ENCODE assay signal across 18 cellular contexts in the genomic region with DNA sequence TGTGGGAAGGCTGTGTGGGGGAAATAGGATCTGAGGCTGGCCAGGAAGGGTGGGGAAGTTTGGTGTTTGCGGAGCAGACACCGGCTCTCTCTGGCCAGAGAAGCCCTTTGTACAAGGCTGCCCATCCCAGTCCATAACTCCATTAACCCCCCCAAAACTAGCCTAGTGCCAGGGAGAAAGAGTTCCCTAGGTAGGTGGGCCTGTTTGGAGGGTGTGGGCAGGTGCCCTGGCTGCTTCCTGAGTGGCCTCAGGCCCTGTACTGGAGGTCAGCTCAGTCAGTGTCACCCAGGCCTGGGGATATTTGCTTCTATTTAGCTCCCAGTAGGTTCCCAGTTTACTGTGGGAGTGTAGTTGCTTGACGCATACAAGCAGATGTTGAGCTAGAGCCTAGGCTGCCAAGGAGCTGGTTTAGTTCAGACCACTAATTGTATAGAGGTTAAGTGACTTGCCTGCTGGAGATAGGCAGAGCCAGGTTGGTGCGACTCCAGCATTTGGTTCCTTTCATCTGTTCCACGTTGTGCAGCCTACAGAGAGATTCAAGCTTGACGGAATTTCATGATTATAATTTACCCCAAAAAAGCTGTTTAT. TPM values are rescaled to one million over a fixed set of nuclear protein-coding genes. Genes with fewer than 3 reads are reported as not detected.
DNase-seq lines count a peak whose midpoint lies in the region; ATAC-seq and TF ChIP-seq lines count a peak whose summit lies in the region.
"Had no signal": no experiment of that assay in that cellular context is flagged by ENCODE, and none has a peak within 500 bp of the region (broad histone marks: within the 10 kb centered on the region; RNA-seq: fewer than 3 reads in every experiment).

No MANE protein-coding gene starts in this region.

- DNase-seq in NCI-H82 (lab: John Stamatoyannopoulos, UW) (peak; percentile 10), NCI-H82 treated with DMSO at 0.1 percent for 48 hours (lab: John Stamatoyannopoulos, UW; ENCODE audit: unreplicated experiment) (no peak), Panc1 (ENCODE audit: low read depth, low spot score) (no peak), myocyte (ENCODE audit: low read depth) (peak; percentile 38), vagina (ENCODE audit: extremely low spot score in 2 of 2) (no peak), ureter (ENCODE audit: low spot score) (no peak)
- no peak for DNase-seq in activated naive CD4-positive, alpha-beta T cell treated with Interleukin-2 at 50 U/mL for 16 hours
- DNase-seq: 8988T, DND-41, NCI-H1092 treated with DMSO at 0.1 percent for 48 hours, NCI-H1694, NCI-H2107, NCI-H2227 treated with DMSO at 0.1 percent for 48 hours, NCI-H524, Peyer's patch had no signal

- no peaks in the 10 kb centered on the region for H3K9me3 Mint-ChIP-seq in activated T-helper 17 cell treated with anti-CD3 and anti-CD28 coated beads, Interleukin-2, amount 50 U/mL, for 72 hours

- H3K27ac ChIP-seq in Panc1 (ENCODE audit: low read length) (no peak overlapping the region), vagina (peak overlapping the region; percentile 35)
- H3K27ac ChIP-seq: Peyer's patch, SK-N-MC had no signal

- H3K27me3 Mint-ChIP-seq in activated T-helper 17 cell treated with anti-CD3 and anti-CD28 coated beads, Interleukin-2, amount 50 U/mL, for 72 hours, result peaks cover 51% of the 10 kb centered on the region

- POLR2A ChIA-PET in Panc1 (lab: Charles Lee), result interaction anchor here (0.6 kb wide), 1 partner anchor 17 kb away, joined by 4 read pairs; no protein-coding TSS in a partner anchor

- peak; percentile 26; the same call in 1 of the 2 replicates for ATAC-seq in Panc1
- ATAC-seq in activated T-helper 17 cell treated with anti-CD3 and anti-CD28 coated beads, Interleukin-2, amount 50 U/mL, for 72 hours (replicated peaks), result no peak

- H3K9me3 ChIP-seq in Panc1 (ENCODE audit: control insufficient read depth, insufficient read depth, low read depth, low read length) (no peaks in the 10 kb centered on the region), vagina (no peaks in the 10 kb centered on the region)
- H3K9me3 ChIP-seq: Peyer's patch had no signal

- H3K4me3 Mint-ChIP-seq in activated T-helper 17 cell treated with anti-CD3 and anti-CD28 coated beads, Interleukin-2, amount 50 U/mL, for 72 hours, result no peak overlapping the region
- H3K4me3 Mint-ChIP-seq: CD14-positive monocyte had no signal

- no peak for TF ChIP-seq POLR2A in vagina (IDR thresholded peaks at IDR 0.05)

- TF ChIP-seq CTCF in Panc1 (IDR thresholded peaks at IDR 0.05) (no peak), vagina (IDR thresholded peaks at IDR 0.05) (no peak)

- no peak overlapping the region for H3K4me3 ChIP-seq in Panc1 (ENCODE audit: low read depth in 2 of 2, low read length in 2 of 2)
- no peak overlapping the region for H3K4me3 ChIP-seq in vagina
- H3K4me3 ChIP-seq: Peyer's patch, SK-N-MC had no signal

- BruUV-seq in Panc1 (replicated peaks; lab: Mats Ljungman, UMichigan), result no TSS peak

- CTCF ChIA-PET in Panc1 (lab: Charles Lee), result no interaction called here

- H3K27me3 ChIP-seq in Panc1 (ENCODE audit: control insufficient read depth, insufficient read depth, low read length) (peaks cover 43% of the 10 kb centered on the region), vagina (no peaks in the 10 kb centered on the region)
- H3K27me3 ChIP-seq: Peyer's patch had no signal

- H3K27ac Mint-ChIP-seq in activated T-helper 17 cell treated with anti-CD3 and anti-CD28 coated beads, Interleukin-2, amount 50 U/mL, for 72 hours, result no peak overlapping the region

- no peaks in the 10 kb centered on the region for H3K36me3 ChIP-seq in Panc1 (ENCODE audit: control insufficient read depth, insufficient read depth, low read length)
- no peaks in the 10 kb centered on the region for H3K36me3 ChIP-seq in vagina
- H3K36me3 ChIP-seq: Peyer's patch had no signal

- H3K4me1 Mint-ChIP-seq in activated T-helper 17 cell treated with anti-CD3 and anti-CD28 coated beads, Interleukin-2, amount 50 U/mL, for 72 hours, result no peaks in the 10 kb centered on the region

- in situ Hi-C loops in Panc1 (cut with HindIII; ENCODE audit: low pct_unique_long_range_greater_than_20kb, low sequenced_read_pairs), result no loop called here

- H3K4me1 ChIP-seq in Panc1 (ENCODE audit: control insufficient read depth, insufficient read depth, low read length) (no peaks in the 10 kb centered on the region), vagina (peaks cover 50% of the 10 kb centered on the region)
- H3K4me1 ChIP-seq: Peyer's patch had no signal

- intact Hi-C loops in Panc1 (cut with micrococcal nuclease; ENCODE audit: unreplicated experiment), result no loop called here
- intact Hi-C loops in vagina (cut with DNase I), result no loop called here

- no peaks in the 10 kb centered on the region for H3K36me3 Mint-ChIP-seq in activated T-helper 17 cell treated with anti-CD3 and anti-CD28 coated beads, Interleukin-2, amount 50 U/mL, for 72 hours (ENCODE audit: low read depth)
- H3K36me3 Mint-ChIP-seq: CD14-positive monocyte had no signal

RNA-seq across cellular contexts. Expression of a gene that starts 2.9 kb away (rescaled TPM):
- 0.90 TPM for total RNA-seq in Panc1 (2021; ENCODE audit: unreplicated experiment)
- polyA plus RNA-seq in Panc1 (2012; ENCODE audit: insufficient read length), result 0.31 TPM
- total RNA-seq in myocyte, result 0.24 and 0.52 TPM in 2 replicates
- polyA plus RNA-seq in myocyte (2012), result 0.42 TPM
- total RNA-seq in vagina, result 35.4 TPM
- total RNA-seq in ureter, result 5.1 TPM
- 1 to 10 TPM in 1 of 2 donors, under 1 TPM in 1; 0.95 to 1.0 TPM for total RNA-seq in activated T-helper 17 cell treated with anti-CD3 and anti-CD28 coated beads, Interleukin-2, amount 50 U/mL, for 72 hours
- polyA plus RNA-seq: CD14-positive monocyte had no signal

Comparison
In these comparisons a context has a peak if more than half of its experiments do, and no peak if none do; other contexts are left out.
1. DNase-seq: peak in NCI-H82 (single experiment) and myocyte (single experiment); none in NCI-H82 treated with DMSO at 0.1 percent for 48 hours (single experiment), Panc1 (single experiment), vagina (0 of 2), ureter (single experiment) and activated naive CD4-positive, alpha-beta T cell treated with Interleukin-2 at 50 U/mL for 16 hours (single experiment).